8 cellular contexts compared by ENCODE assay signal in genomic region chr18:9613550-9614400, GRCh38. TPM values are rescaled to one million over a fixed set of nuclear protein-coding genes. Genes with fewer than 3 reads are reported as not detected.
A peak's percentile ranks its signal among the peaks of the same experiment; 100 is the strongest.
DNase-seq lines count a peak whose midpoint lies in the region; ATAC-seq, FAIRE-seq and TF ChIP-seq lines count a peak whose summit lies in the region.

No MANE protein-coding gene starts in this region.

- TF ChIP-seq CTCF in C4-2B (conservative IDR thresholded peaks at IDR 0.05) (no peak; the same call in 1 of the 2 replicates), Peyer's patch (IDR thresholded peaks at IDR 0.05) (peak in 1 of 6 experiments; percentile 6)

- under 1% methylated on average over 78 of the region's 78 CpGs for WGBS in thymus

- H3K4me1 ChIP-seq in Peyer's patch (peaks cover 0 to 36% (median 2%) of the 10 kb centered on the region in 4 donors), neuron (ENCODE audit: insufficient read depth, low read length) (peaks cover 25% of the 10 kb centered on the region), thymus (ENCODE audit: control insufficient read depth, insufficient read depth, low read length) (peaks cover 8% of the 10 kb centered on the region)

- DNase-seq in GM19239 (ENCODE audit: insufficient read length, low spot score), result peak; percentile 46
- DNase-seq in Peyer's patch, result peak; percentile 60 to 81 (median 77)
- DNase-seq in activated naive CD4-positive, alpha-beta T cell (lab: John Stamatoyannopoulos, UW), result peak; percentile 2 to 26 (median 14)
- DNase-seq in germinal center (ENCODE audit: low spot score), result peak; percentile 32

- H2AFZ ChIP-seq in neuron (ENCODE audit: low read depth, low read length), result no peak overlapping the region

- H3K4me3 ChIP-seq in Peyer's patch (peak overlapping the region; percentile 88 to 96 (median 93)), neuron (ENCODE audit: low read length) (peak overlapping the region; percentile 97), thymus (ENCODE audit: low read length) (peak overlapping the region; percentile 98)

- no peaks in the 10 kb centered on the region for H3K36me3 ChIP-seq in Peyer's patch
- H3K36me3 ChIP-seq in neuron (ENCODE audit: insufficient read depth, low read length), result peaks cover 15% of the 10 kb centered on the region
- H3K36me3 ChIP-seq in thymus (ENCODE audit: control insufficient read depth, insufficient read depth), result peaks cover 4% of the 10 kb centered on the region

- H3K9me3 ChIP-seq in Peyer's patch (no peaks in the 10 kb centered on the region), neuron (ENCODE audit: low read length) (peaks cover 8% of the 10 kb centered on the region), thymus (ENCODE audit: control insufficient read depth) (no peaks in the 10 kb centered on the region)

- peak in 1 of 2 donors; percentile 13 for TF ChIP-seq POLR2A in Peyer's patch (IDR thresholded peaks at IDR 0.05)

- peak; percentile 38 for ATAC-seq in HG03432 (IDR thresholded peaks at IDR 0.05; ENCODE audit: unreplicated experiment)

- H3K27me3 ChIP-seq in Peyer's patch (no peaks in the 10 kb centered on the region), neuron (ENCODE audit: insufficient read depth, low read length) (no peaks in the 10 kb centered on the region), thymus (ENCODE audit: control insufficient read depth, insufficient read depth) (no peaks in the 10 kb centered on the region)

- H3K27ac ChIP-seq in C4-2B, result peak overlapping the region; percentile 84
- H3K27ac ChIP-seq in Peyer's patch, result peak overlapping the region; percentile 93 to 99 (median 96)
- H3K27ac ChIP-seq in thymus (ENCODE audit: low read depth), result peak overlapping the region; percentile 86

- peak; percentile 83 for FAIRE-seq in GM19239 (lab: Jason Lieb, UNC)

RNA-seq across cellular contexts. Expression of gene PPP4R1, which starts 0.6 kb away (rescaled TPM):
- total RNA-seq in Peyer's patch, result 100 to 1,000 TPM; 118 to 168 (median 140) TPM
- polyA plus RNA-seq in thymus, result 26.8 TPM

Comparison
In these comparisons a context has a peak if more than half of its experiments do, and no peak if none do; other contexts are left out.
1. Peak in every context shown above with its lines: DNase-seq, ATAC-seq, H3K4me3 ChIP-seq and H3K27ac ChIP-seq.
2. DNase-seq: peak in every context shown above with its lines; median percentile 77 in Peyer's patch; 46 in GM19239; 32 in germinal center; 14 in activated naive CD4-positive, alpha-beta T cell.